ENCODE assay signal across 22 cellular contexts in the genomic region with DNA sequence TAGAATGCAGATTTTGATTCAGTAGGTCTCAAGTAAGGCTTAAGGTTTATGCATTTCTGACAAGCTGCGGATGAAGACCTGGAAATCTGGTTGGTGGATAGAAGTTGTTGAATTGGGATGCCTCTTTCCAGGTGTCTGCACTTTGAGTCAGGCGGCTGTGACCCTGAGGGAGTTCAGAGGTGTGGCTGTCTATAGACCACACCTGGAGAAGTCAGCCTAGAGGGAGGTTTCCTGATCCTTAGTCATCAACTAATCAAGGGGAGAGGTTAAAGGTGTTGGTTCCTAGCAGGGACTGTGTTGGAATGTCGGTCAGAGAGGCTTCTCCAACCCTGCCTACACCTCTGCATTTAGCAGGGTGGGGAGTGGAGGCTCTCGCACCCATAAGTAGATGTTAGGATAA. TPM values are rescaled to one million over a fixed set of nuclear protein-coding genes. Genes with fewer than 3 reads are reported as not detected.
DNase-seq lines count a peak whose midpoint lies in the region; ATAC-seq and TF ChIP-seq lines count a peak whose summit lies in the region.
"Had no signal": no experiment of that assay in that cellular context is flagged by ENCODE, and none has a peak within 500 bp of the region (broad histone marks: within the 10 kb centered on the region; RNA-seq: fewer than 3 reads in every experiment).

No MANE protein-coding gene starts in this region.

- no peak overlapping the region for H2BK120ac ChIP-seq in trophoblast cell (ENCODE audit: insufficient read depth, low read length, poor library complexity)

- H3K4me3 ChIP-seq in RWPE2 (ENCODE audit: severe bottlenecking) (no peak overlapping the region), trophoblast cell (ENCODE audit: low read depth, low read length) (no peak overlapping the region), brain microvascular endothelial cell (ENCODE audit: low read depth, low read length) (no peak overlapping the region), gastrocnemius medialis (no peak overlapping the region)
- H3K4me3 ChIP-seq: GM23338, SJSA1 had no signal

- H3K9me3 ChIP-seq in RWPE2 (ENCODE audit: severe bottlenecking) (no peaks in the 10 kb centered on the region), trophoblast cell (ENCODE audit: insufficient read depth, low read depth, low read length) (peaks cover 2% of the 10 kb centered on the region), gastrocnemius medialis (no peaks in the 10 kb centered on the region)
- H3K9me3 ChIP-seq: SJSA1 had no signal

- no peaks in the 10 kb centered on the region for H3K79me1 ChIP-seq in trophoblast cell (ENCODE audit: low read length)

- H2BK12ac ChIP-seq in trophoblast cell (ENCODE audit: low read length): no peak overlapping the region

- H3K18ac ChIP-seq in trophoblast cell (ENCODE audit: low read length): no peak overlapping the region

- in situ Hi-C loops in brain microvascular endothelial cell (cut with HindIII; ENCODE audit: low pct_ligation_motif_present, low sequenced_read_pairs): no loop called here
- in situ Hi-C loops in gastrocnemius medialis (cut with MboI; ENCODE audit: low sequenced_read_pairs in 4 of 4): no loop called here

- no peaks in the 10 kb centered on the region for H3K27me3 ChIP-seq in RWPE2 (ENCODE audit: insufficient read depth, poor library complexity, severe bottlenecking)
- H3K27me3 ChIP-seq in trophoblast cell (ENCODE audit: insufficient read depth, low read length): no peaks in the 10 kb centered on the region
- no peaks in the 10 kb centered on the region for H3K27me3 ChIP-seq in brain microvascular endothelial cell (replicated peaks)
- H3K27me3 ChIP-seq in gastrocnemius medialis: no peaks in the 10 kb centered on the region
- H3K27me3 ChIP-seq: SJSA1 had no signal

- H3K4me1 ChIP-seq in RWPE2 (ENCODE audit: insufficient read depth, poor library complexity, severe bottlenecking) (no peaks in the 10 kb centered on the region), trophoblast cell (ENCODE audit: control insufficient read depth in 1 of 2, insufficient read depth in 2 of 2, low read length in 2 of 2) (no peaks in the 10 kb centered on the region), gastrocnemius medialis (no peaks in the 10 kb centered on the region)
- H3K4me1 ChIP-seq: SJSA1 had no signal

- no peak overlapping the region for H4K8ac ChIP-seq in trophoblast cell (ENCODE audit: low read depth, low read length)

- intact Hi-C loops in gastrocnemius medialis (cut with DNase I; ENCODE audit: low total_unique reads): loop anchor here (10.0 kb wide), 2 partner anchors 115 to 305 kb away; partner anchors contain the start of genes NCAPD3 and VPS26B

- no peak overlapping the region for H3K4ac ChIP-seq in trophoblast cell (ENCODE audit: low read depth, low read length)

- H2AK5ac ChIP-seq in trophoblast cell (ENCODE audit: low read length): no peak overlapping the region

- TF ChIP-seq CTCF in RWPE2 (IDR thresholded peaks at IDR 0.05; ENCODE audit: poor library complexity, severe bottlenecking): no peak
- TF ChIP-seq CTCF in brain microvascular endothelial cell (IDR thresholded peaks at IDR 0.05; ENCODE audit: low read depth, low read length, missing control alignments): no peak
- no peak for TF ChIP-seq CTCF in gastrocnemius medialis (IDR thresholded peaks at IDR 0.05 in 4 of 5, conservative IDR thresholded peaks at IDR 0.05 in 1 of 5)

- no peak overlapping the region for H3K4me2 ChIP-seq in trophoblast cell (ENCODE audit: low read length)
- H3K4me2 ChIP-seq: GM23338 had no signal

- H3K79me2 ChIP-seq in trophoblast cell (ENCODE audit: control insufficient read depth, insufficient read depth, low read length, poor library complexity): no peaks in the 10 kb centered on the region

- no peak overlapping the region for H3K27ac ChIP-seq in RWPE2 (ENCODE audit: poor library complexity, severe bottlenecking)
- H3K27ac ChIP-seq in trophoblast cell (ENCODE audit: low read depth, low read length): no peak overlapping the region
- no peak overlapping the region for H3K27ac ChIP-seq in brain microvascular endothelial cell
- H3K27ac ChIP-seq in gastrocnemius medialis: no peak overlapping the region
- H3K27ac ChIP-seq: SJSA1 had no signal

- no peak overlapping the region for H3K14ac ChIP-seq in trophoblast cell (ENCODE audit: low read length)

- H3K36me3 ChIP-seq in RWPE2 (ENCODE audit: low read depth) (no peaks in the 10 kb centered on the region), trophoblast cell (ENCODE audit: control insufficient read depth in 1 of 2, insufficient read depth in 2 of 2, low read length in 2 of 2) (no peaks in the 10 kb centered on the region), brain microvascular endothelial cell (replicated peaks) (no peaks in the 10 kb centered on the region), gastrocnemius medialis (no peaks in the 10 kb centered on the region)
- H3K36me3 ChIP-seq: SJSA1 had no signal

- H2AFZ ChIP-seq in trophoblast cell (ENCODE audit: insufficient read depth, low read length, poor library complexity): no peak overlapping the region
- H2AFZ ChIP-seq: GM23338 had no signal

- H3K23ac ChIP-seq in trophoblast cell (ENCODE audit: low read length): no peak overlapping the region

- H4K12ac ChIP-seq in trophoblast cell (ENCODE audit: low read depth, low read length): no peak overlapping the region

- DNase-seq in HPDE6-E6E7 (ENCODE audit: extremely low spot score): peak; percentile 48
- DNase-seq in RWPE2 (ENCODE audit: low spot score): no peak
- peak; percentile 45 for DNase-seq in islet precursor cell
- peak; percentile 64 to 80 for DNase-seq in trophoblast cell
- no peak for DNase-seq in brain microvascular endothelial cell
- no peak for DNase-seq in gastrocnemius medialis
- DNase-seq in kidney glomerular epithelial cell (lab: John Stamatoyannopoulos, UW): no peak
- DNase-seq: ACHN; C1 segment of cervical spinal cord; CD8-positive, alpha-beta memory T cell; KG1; NCI-H1048; NCI-H1436; NCI-H1930; NCI-H226; NCI-H524; NCI-H82 had no signal

- no peak overlapping the region for H4K91ac ChIP-seq in trophoblast cell (ENCODE audit: low read depth, low read length)

- WGBS in trophoblast cell (ENCODE audit: extremely low coverage, insufficient coverage, insufficient read length): no CpG with 5 or more reads among the region's 4 CpGs

- no peak overlapping the region for H3K9ac ChIP-seq in trophoblast cell (ENCODE audit: low read length)

- TF ChIP-seq POLR2A in gastrocnemius medialis (IDR thresholded peaks at IDR 0.05): no peak

- ATAC-seq in RWPE2 (ENCODE audit: low read depth): peak; percentile 74
- ATAC-seq in GM19324 (IDR thresholded peaks at IDR 0.05; ENCODE audit: low FRiP score, unreplicated experiment): no peak
- no peak for ATAC-seq in gastrocnemius medialis
- ATAC-seq: GM23338, HepG2 had no signal

- no peak overlapping the region for H2BK5ac ChIP-seq in trophoblast cell (ENCODE audit: low read depth, low read length, poor library complexity)

RNA-seq across cellular contexts. Expression of gene GLB1L2, which starts 8.0 kb away (rescaled TPM):
- 0.18 and 0.24 TPM in 2 replicates for polyA plus RNA-seq in trophoblast cell (2013)
- total RNA-seq in gastrocnemius medialis: 1 to 10 TPM in 1 of 4 donors, under 1 TPM in 2, not detected in 1; 0.33 to 2.9 (median 0.76) TPM
- total RNA-seq: M059J, SJSA1 had no signal

Comparison
In these comparisons a context has a peak if more than half of its experiments do, and no peak if none do; other contexts are left out.
1. DNase-seq: peak in HPDE6-E6E7 (single experiment), islet precursor cell (single experiment) and trophoblast cell (2 of 2); none in RWPE2 (single experiment), brain microvascular endothelial cell (single experiment), gastrocnemius medialis (0 of 2) and kidney glomerular epithelial cell (single experiment).